9 cellular contexts compared by ENCODE assay signal in genomic region chr19:21587117-21587461, GRCh38.
DNase-seq lines count a peak whose midpoint lies in the region; ATAC-seq and TF ChIP-seq lines count a peak whose summit lies in the region.
"Had no signal": no experiment of that assay in that cellular context is flagged by ENCODE, and none has a peak within 500 bp of the region (broad histone marks: within the 10 kb centered on the region; RNA-seq: fewer than 3 reads in every experiment).

No MANE protein-coding gene starts in this region.

- ATAC-seq in gastrocnemius medialis: peak in 1 of 2 donors; percentile 23
- ATAC-seq in activated CD8-positive, alpha-beta memory T cell treated with anti-CD3 and anti-CD28 coated beads, Interleukin-2, amount 10 ng/mL, durations not matched to agents 7 days and 5 days: no peak

- peak in 1 of 2 donors; percentile 60 for TF ChIP-seq POLR2A in gastrocnemius medialis (IDR thresholded peaks at IDR 0.05)

- H3K4me1 Mint-ChIP-seq in immature natural killer cell: peaks cover 6 to 12% of the 10 kb centered on the region in 2 donors
- H3K4me1 Mint-ChIP-seq in activated CD8-positive, alpha-beta memory T cell treated with anti-CD3 and anti-CD28 coated beads, Interleukin-2, amount 10 ng/mL, durations not matched to agents 7 days and 5 days: no peaks in the 10 kb centered on the region

- TF ChIP-seq CTCF in ascending aorta (IDR thresholded peaks at IDR 0.05) (no peak), gastrocnemius medialis (IDR thresholded peaks at IDR 0.05 in 4 of 5, conservative IDR thresholded peaks at IDR 0.05 in 1 of 5) (no peak)

- H3K27me3 Mint-ChIP-seq in immature natural killer cell (ENCODE audit: low read depth in 3 of 3): peaks cover 6 to 9% (median 7%) of the 10 kb centered on the region in 3 donors
- H3K27me3 Mint-ChIP-seq in activated CD8-positive, alpha-beta memory T cell treated with anti-CD3 and anti-CD28 coated beads, Interleukin-2, amount 10 ng/mL, durations not matched to agents 7 days and 5 days: no peaks in the 10 kb centered on the region

- peaks cover 0 to 3% (median 0%) of the 10 kb centered on the region in 3 donors for H3K36me3 Mint-ChIP-seq in immature natural killer cell
- H3K36me3 Mint-ChIP-seq in activated CD8-positive, alpha-beta memory T cell treated with anti-CD3 and anti-CD28 coated beads, Interleukin-2, amount 10 ng/mL, durations not matched to agents 7 days and 5 days: peaks cover 2% of the 10 kb centered on the region

- peak overlapping the region; percentile 41 to 88 (median 75) for H3K4me3 Mint-ChIP-seq in immature natural killer cell
- no peak overlapping the region for H3K4me3 Mint-ChIP-seq in activated CD8-positive, alpha-beta memory T cell treated with anti-CD3 and anti-CD28 coated beads, Interleukin-2, amount 10 ng/mL, durations not matched to agents 7 days and 5 days

- no peaks in the 10 kb centered on the region for H3K9me3 ChIP-seq in HUES48 (ENCODE audit: control insufficient read depth, insufficient read depth, low read length)
- H3K9me3 ChIP-seq in ascending aorta: no peaks in the 10 kb centered on the region
- no peaks in the 10 kb centered on the region for H3K9me3 ChIP-seq in gastrocnemius medialis

- no peak overlapping the region for H3K27ac ChIP-seq in HUES48 (ENCODE audit: low read depth, low read length)
- no peak overlapping the region for H3K27ac ChIP-seq in ascending aorta
- H3K27ac ChIP-seq in gastrocnemius medialis: peak overlapping the region in 3 of 4 donors; percentile 72 to 83 (median 78)

- peak overlapping the region in 1 of 6 donors; percentile 31 for H3K27ac Mint-ChIP-seq in immature natural killer cell
- H3K27ac Mint-ChIP-seq in activated CD8-positive, alpha-beta memory T cell treated with anti-CD3 and anti-CD28 coated beads, Interleukin-2, amount 10 ng/mL, durations not matched to agents 7 days and 5 days: no peak overlapping the region

- DNase-seq in ascending aorta (ENCODE audit: low spot score in 2 of 2) (no peak), immature natural killer cell (no peak), gastrocnemius medialis (no peak), NCI-H345 treated with DMSO at 0.1 percent for 48 hours (lab: John Stamatoyannopoulos, UW; ENCODE audit: unreplicated experiment) (no peak), CD1c-positive myeloid dendritic cell (ENCODE audit: extremely low spot score) (no peak)
- no peak for DNase-seq in stimulated activated CD4-positive, alpha-beta T cell treated with anti-CD3 and anti-CD28 coated beads, Interleukin-4, amount 100 ng/mL, for 1 hour
- no peak for DNase-seq in activated CD8-positive, alpha-beta memory T cell treated with anti-CD3 and anti-CD28 coated beads, Interleukin-2, amount 10 ng/mL, durations not matched to agents 7 days and 5 days
- DNase-seq: MV-4-11 had no signal

- H3K9me3 Mint-ChIP-seq in immature natural killer cell: peaks cover 0 to 27% (median 6%) of the 10 kb centered on the region in 6 donors
- peaks cover 15% of the 10 kb centered on the region for H3K9me3 Mint-ChIP-seq in activated CD8-positive, alpha-beta memory T cell treated with anti-CD3 and anti-CD28 coated beads, Interleukin-2, amount 10 ng/mL, durations not matched to agents 7 days and 5 days (ENCODE audit: low read depth)

- no peak overlapping the region for H3K9ac ChIP-seq in HUES48 (ENCODE audit: low read depth, low read length)

- CTCF ChIA-PET in activated CD8-positive, alpha-beta memory T cell treated with anti-CD3 and anti-CD28 coated beads, Interleukin-2, amount 10 ng/mL, durations not matched to agents 7 days and 5 days (lab: Charles Lee): no interaction called here

- H3K4me3 ChIP-seq in HUES48 (ENCODE audit: low read depth, low read length) (peak overlapping the region; percentile 66), ascending aorta (peak overlapping the region; percentile 67 to 71), gastrocnemius medialis (peak overlapping the region; percentile 48 to 73 (median 58))

- H3K27me3 ChIP-seq in HUES48 (ENCODE audit: control insufficient read depth, insufficient read depth, low read length) (peaks cover 25% of the 10 kb centered on the region), ascending aorta (no peaks in the 10 kb centered on the region), gastrocnemius medialis (peaks cover 0 to 7% (median 0%) of the 10 kb centered on the region in 3 donors)

- intact Hi-C loops in ascending aorta (cut with DNase I): no loop called here
- intact Hi-C loops in gastrocnemius medialis (cut with DNase I; ENCODE audit: low total_unique reads): no loop called here

- in situ Hi-C loops in gastrocnemius medialis (cut with MboI; ENCODE audit: low sequenced_read_pairs in 4 of 4): no loop called here

- no peaks in the 10 kb centered on the region for H3K36me3 ChIP-seq in HUES48 (ENCODE audit: control insufficient read depth, insufficient read depth, low read length)
- H3K36me3 ChIP-seq in ascending aorta: no peaks in the 10 kb centered on the region
- no peaks in the 10 kb centered on the region for H3K36me3 ChIP-seq in gastrocnemius medialis

- peaks cover 5% of the 10 kb centered on the region; the same call in 1 of the 2 replicates for H3K4me1 ChIP-seq in HUES48 (ENCODE audit: control insufficient read depth, insufficient read depth, low read length)
- peaks cover 0 to 10% of the 10 kb centered on the region in 2 donors for H3K4me1 ChIP-seq in ascending aorta
- no peaks in the 10 kb centered on the region for H3K4me1 ChIP-seq in gastrocnemius medialis

Comparison
In these comparisons a context has a peak if more than half of its experiments do, and no peak if none do; other contexts are left out.
1. H3K27ac ChIP-seq: peak in gastrocnemius medialis (3 of 4); none in HUES48 (single experiment) and ascending aorta (0 of 2).
2. Peak in every context shown above with its lines, with median percentiles within 50 percentile points of each other: H3K4me3 ChIP-seq.